Comparison of ENCODE assay signal across 1 cellular context in genomic region chr22:29049655-29050263, GRCh38.
TF ChIP-seq lines count a peak whose summit lies in the region.

No MANE protein-coding gene starts in this region.

TF ChIP-seq in K562, 482 proteins besides CTCF, POLR2A, EP300 and RAD21 (continues in another document):
- TF ChIP-seq C11orf30 (IDR thresholded peaks at IDR 0.05; ENCODE audit: low read depth) (peak; percentile 64), NUFIP1 (IDR thresholded peaks at IDR 0.05; ENCODE audit: partially characterized antibody) (no peak), RBFOX2 (IDR thresholded peaks at IDR 0.05; ENCODE audit: low read depth, low read length) (0 out of 2 replicates have a peak, but pooled peaks have one; percentile 24), KLF1 (tag; IDR thresholded peaks at IDR 0.05) (no peak), ARHGAP35 (IDR thresholded peaks at IDR 0.05; ENCODE audit: partially characterized antibody) (no peak), HDGF (IDR thresholded peaks at IDR 0.05) (no peak), ZNF263 (CRISPR knock-in tag; IDR thresholded peaks at IDR 0.05; ENCODE audit: borderline replicate concordance) (peak; percentile 63; the same call in 1 of the 2 replicates), BHLHE40 (IDR thresholded peaks at IDR 0.05; ENCODE audit: low read length) (peak; percentile 44; the same call in 1 of the 2 replicates), NFE2 (IDR thresholded peaks at IDR 0.05; ENCODE audit: low read depth) (peak; percentile 68), PTBP1 (IDR thresholded peaks at IDR 0.05; ENCODE audit: low read depth, low read length) (no peak), TRIM28 (IDR thresholded peaks at IDR 0.05) (no peak), ZNF436 (CRISPR knock-in tag; IDR thresholded peaks at IDR 0.05) (no peak), ZNF140 (CRISPR knock-in tag; IDR thresholded peaks at IDR 0.05) (no peak), CHCHD3 (CRISPR knock-in tag; IDR thresholded peaks at IDR 0.05) (no peak), ZNF134 (CRISPR knock-in tag; conservative IDR thresholded peaks at IDR 0.05) (no peak), SREBF1 (IDR thresholded peaks at IDR 0.05; ENCODE audit: borderline replicate concordance, low read depth, low read length) (no peak), SMARCC2 (IDR thresholded peaks at IDR 0.05; ENCODE audit: low read depth) (no peak), ZNF445 (CRISPR knock-in tag; IDR thresholded peaks at IDR 0.05; ENCODE audit: low read depth) (no peak), TFAP4 (CRISPR knock-in tag; IDR thresholded peaks at IDR 0.05; ENCODE audit: borderline replicate concordance) (no peak), NFIC (IDR thresholded peaks at IDR 0.05) (peak; percentile 58), TBP (optimal IDR thresholded peaks at IDR 0.05; ENCODE audit: low read depth, low read length) (no peak), POU5F1 (IDR thresholded peaks at IDR 0.05; ENCODE audit: borderline replicate concordance, low read depth, low read length, partially characterized antibody) (no peak), DPF2 (IDR thresholded peaks at IDR 0.05) (peak; percentile 49; the same call in 1 of the 2 replicates), ZNF324 (CRISPR knock-in tag; IDR thresholded peaks at IDR 0.05) (no peak), ZNF778 (CRISPR knock-in tag; IDR thresholded peaks at IDR 0.05) (no peak), ZNF354B (CRISPR knock-in tag; IDR thresholded peaks at IDR 0.05) (no peak), ARNT (IDR thresholded peaks at IDR 0.05) (no peak), SMAD1 (IDR thresholded peaks at IDR 0.05; ENCODE audit: low read depth, low read length, partially characterized antibody) (no peak), NR2F6 (CRISPR knock-in tag; IDR thresholded peaks at IDR 0.05) (no peak), ZNF174 (CRISPR knock-in tag; IDR thresholded peaks at IDR 0.05) (no peak), KDM1A (IDR thresholded peaks at IDR 0.05) (no peak), MAX (CRISPR knock-in tag; IDR thresholded peaks at IDR 0.05) (no peak)
- TF ChIP-seq, protein P1, sequence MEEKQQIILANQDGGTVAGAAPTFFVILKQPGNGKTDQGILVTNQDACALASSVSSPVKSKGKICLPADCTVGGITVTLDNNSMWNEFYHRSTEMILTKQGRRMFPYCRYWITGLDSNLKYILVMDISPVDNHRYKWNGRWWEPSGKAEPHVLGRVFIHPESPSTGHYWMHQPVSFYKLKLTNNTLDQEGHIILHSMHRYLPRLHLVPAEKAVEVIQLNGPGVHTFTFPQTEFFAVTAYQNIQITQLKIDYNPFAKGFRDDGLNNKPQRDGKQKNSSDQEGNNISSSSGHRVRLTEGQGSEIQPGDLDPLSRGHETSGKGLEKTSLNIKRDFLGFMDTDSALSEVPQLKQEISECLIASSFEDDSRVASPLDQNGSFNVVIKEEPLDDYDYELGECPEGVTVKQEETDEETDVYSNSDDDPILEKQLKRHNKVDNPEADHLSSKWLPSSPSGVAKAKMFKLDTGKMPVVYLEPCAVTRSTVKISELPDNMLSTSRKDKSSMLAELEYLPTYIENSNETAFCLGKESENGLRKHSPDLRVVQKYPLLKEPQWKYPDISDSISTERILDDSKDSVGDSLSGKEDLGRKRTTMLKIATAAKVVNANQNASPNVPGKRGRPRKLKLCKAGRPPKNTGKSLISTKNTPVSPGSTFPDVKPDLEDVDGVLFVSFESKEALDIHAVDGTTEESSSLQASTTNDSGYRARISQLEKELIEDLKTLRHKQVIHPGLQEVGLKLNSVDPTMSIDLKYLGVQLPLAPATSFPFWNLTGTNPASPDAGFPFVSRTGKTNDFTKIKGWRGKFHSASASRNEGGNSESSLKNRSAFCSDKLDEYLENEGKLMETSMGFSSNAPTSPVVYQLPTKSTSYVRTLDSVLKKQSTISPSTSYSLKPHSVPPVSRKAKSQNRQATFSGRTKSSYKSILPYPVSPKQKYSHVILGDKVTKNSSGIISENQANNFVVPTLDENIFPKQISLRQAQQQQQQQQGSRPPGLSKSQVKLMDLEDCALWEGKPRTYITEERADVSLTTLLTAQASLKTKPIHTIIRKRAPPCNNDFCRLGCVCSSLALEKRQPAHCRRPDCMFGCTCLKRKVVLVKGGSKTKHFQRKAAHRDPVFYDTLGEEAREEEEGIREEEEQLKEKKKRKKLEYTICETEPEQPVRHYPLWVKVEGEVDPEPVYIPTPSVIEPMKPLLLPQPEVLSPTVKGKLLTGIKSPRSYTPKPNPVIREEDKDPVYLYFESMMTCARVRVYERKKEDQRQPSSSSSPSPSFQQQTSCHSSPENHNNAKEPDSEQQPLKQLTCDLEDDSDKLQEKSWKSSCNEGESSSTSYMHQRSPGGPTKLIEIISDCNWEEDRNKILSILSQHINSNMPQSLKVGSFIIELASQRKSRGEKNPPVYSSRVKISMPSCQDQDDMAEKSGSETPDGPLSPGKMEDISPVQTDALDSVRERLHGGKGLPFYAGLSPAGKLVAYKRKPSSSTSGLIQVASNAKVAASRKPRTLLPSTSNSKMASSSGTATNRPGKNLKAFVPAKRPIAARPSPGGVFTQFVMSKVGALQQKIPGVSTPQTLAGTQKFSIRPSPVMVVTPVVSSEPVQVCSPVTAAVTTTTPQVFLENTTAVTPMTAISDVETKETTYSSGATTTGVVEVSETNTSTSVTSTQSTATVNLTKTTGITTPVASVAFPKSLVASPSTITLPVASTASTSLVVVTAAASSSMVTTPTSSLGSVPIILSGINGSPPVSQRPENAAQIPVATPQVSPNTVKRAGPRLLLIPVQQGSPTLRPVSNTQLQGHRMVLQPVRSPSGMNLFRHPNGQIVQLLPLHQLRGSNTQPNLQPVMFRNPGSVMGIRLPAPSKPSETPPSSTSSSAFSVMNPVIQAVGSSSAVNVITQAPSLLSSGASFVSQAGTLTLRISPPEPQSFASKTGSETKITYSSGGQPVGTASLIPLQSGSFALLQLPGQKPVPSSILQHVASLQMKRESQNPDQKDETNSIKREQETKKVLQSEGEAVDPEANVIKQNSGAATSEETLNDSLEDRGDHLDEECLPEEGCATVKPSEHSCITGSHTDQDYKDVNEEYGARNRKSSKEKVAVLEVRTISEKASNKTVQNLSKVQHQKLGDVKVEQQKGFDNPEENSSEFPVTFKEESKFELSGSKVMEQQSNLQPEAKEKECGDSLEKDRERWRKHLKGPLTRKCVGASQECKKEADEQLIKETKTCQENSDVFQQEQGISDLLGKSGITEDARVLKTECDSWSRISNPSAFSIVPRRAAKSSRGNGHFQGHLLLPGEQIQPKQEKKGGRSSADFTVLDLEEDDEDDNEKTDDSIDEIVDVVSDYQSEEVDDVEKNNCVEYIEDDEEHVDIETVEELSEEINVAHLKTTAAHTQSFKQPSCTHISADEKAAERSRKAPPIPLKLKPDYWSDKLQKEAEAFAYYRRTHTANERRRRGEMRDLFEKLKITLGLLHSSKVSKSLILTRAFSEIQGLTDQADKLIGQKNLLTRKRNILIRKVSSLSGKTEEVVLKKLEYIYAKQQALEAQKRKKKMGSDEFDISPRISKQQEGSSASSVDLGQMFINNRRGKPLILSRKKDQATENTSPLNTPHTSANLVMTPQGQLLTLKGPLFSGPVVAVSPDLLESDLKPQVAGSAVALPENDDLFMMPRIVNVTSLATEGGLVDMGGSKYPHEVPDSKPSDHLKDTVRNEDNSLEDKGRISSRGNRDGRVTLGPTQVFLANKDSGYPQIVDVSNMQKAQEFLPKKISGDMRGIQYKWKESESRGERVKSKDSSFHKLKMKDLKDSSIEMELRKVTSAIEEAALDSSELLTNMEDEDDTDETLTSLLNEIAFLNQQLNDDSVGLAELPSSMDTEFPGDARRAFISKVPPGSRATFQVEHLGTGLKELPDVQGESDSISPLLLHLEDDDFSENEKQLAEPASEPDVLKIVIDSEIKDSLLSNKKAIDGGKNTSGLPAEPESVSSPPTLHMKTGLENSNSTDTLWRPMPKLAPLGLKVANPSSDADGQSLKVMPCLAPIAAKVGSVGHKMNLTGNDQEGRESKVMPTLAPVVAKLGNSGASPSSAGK (IDR thresholded peaks at IDR 0.05), result 0 out of 2 replicates have a peak, but pooled peaks have one; percentile 29
- TF ChIP-seq, protein P2, sequence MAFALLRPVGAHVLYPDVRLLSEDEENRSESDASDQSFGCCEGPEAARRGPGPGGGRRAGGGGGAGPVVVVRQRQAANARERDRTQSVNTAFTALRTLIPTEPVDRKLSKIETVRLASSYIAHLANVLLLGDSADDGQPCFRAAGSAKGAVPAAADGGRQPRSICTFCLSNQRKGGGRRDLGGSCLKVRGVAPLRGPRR (CRISPR knock-in tag; IDR thresholded peaks at IDR 0.05), result no peak
- TF ChIP-seq, protein P3, sequence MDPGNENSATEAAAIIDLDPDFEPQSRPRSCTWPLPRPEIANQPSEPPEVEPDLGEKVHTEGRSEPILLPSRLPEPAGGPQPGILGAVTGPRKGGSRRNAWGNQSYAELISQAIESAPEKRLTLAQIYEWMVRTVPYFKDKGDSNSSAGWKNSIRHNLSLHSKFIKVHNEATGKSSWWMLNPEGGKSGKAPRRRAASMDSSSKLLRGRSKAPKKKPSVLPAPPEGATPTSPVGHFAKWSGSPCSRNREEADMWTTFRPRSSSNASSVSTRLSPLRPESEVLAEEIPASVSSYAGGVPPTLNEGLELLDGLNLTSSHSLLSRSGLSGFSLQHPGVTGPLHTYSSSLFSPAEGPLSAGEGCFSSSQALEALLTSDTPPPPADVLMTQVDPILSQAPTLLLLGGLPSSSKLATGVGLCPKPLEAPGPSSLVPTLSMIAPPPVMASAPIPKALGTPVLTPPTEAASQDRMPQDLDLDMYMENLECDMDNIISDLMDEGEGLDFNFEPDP (CRISPR knock-in tag; IDR thresholded peaks at IDR 0.05), result no peak
- TF ChIP-seq, protein P4, sequence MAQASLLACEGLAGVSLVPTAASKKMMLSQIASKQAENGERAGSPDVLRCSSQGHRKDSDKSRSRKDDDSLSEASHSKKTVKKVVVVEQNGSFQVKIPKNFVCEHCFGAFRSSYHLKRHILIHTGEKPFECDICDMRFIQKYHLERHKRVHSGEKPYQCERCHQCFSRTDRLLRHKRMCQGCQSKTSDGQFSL (CRISPR knock-in tag; IDR thresholded peaks at IDR 0.05), result no peak
- TF ChIP-seq, protein P4 (tag; IDR thresholded peaks at IDR 0.05), result no peak
- TF ChIP-seq, protein P5, sequence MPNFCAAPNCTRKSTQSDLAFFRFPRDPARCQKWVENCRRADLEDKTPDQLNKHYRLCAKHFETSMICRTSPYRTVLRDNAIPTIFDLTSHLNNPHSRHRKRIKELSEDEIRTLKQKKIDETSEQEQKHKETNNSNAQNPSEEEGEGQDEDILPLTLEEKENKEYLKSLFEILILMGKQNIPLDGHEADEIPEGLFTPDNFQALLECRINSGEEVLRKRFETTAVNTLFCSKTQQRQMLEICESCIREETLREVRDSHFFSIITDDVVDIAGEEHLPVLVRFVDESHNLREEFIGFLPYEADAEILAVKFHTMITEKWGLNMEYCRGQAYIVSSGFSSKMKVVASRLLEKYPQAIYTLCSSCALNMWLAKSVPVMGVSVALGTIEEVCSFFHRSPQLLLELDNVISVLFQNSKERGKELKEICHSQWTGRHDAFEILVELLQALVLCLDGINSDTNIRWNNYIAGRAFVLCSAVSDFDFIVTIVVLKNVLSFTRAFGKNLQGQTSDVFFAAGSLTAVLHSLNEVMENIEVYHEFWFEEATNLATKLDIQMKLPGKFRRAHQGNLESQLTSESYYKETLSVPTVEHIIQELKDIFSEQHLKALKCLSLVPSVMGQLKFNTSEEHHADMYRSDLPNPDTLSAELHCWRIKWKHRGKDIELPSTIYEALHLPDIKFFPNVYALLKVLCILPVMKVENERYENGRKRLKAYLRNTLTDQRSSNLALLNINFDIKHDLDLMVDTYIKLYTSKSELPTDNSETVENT (CRISPR knock-in tag; IDR thresholded peaks at IDR 0.05), result no peak
- TF ChIP-seq, protein P6, sequence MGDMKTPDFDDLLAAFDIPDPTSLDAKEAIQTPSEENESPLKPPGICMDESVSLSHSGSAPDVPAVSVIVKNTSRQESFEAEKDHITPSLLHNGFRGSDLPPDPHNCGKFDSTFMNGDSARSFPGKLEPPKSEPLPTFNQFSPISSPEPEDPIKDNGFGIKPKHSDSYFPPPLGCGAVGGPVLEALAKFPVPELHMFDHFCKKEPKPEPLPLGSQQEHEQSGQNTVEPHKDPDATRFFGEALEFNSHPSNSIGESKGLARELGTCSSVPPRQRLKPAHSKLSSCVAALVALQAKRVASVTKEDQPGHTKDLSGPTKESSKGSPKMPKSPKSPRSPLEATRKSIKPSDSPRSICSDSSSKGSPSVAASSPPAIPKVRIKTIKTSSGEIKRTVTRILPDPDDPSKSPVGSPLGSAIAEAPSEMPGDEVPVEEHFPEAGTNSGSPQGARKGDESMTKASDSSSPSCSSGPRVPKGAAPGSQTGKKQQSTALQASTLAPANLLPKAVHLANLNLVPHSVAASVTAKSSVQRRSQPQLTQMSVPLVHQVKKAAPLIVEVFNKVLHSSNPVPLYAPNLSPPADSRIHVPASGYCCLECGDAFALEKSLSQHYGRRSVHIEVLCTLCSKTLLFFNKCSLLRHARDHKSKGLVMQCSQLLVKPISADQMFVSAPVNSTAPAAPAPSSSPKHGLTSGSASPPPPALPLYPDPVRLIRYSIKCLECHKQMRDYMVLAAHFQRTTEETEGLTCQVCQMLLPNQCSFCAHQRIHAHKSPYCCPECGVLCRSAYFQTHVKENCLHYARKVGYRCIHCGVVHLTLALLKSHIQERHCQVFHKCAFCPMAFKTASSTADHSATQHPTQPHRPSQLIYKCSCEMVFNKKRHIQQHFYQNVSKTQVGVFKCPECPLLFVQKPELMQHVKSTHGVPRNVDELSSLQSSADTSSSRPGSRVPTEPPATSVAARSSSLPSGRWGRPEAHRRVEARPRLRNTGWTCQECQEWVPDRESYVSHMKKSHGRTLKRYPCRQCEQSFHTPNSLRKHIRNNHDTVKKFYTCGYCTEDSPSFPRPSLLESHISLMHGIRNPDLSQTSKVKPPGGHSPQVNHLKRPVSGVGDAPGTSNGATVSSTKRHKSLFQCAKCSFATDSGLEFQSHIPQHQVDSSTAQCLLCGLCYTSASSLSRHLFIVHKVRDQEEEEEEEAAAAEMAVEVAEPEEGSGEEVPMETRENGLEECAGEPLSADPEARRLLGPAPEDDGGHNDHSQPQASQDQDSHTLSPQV (IDR thresholded peaks at IDR 0.05), result peak; percentile 58; the same call in 1 of the 2 replicates
